In genomic region chr1:25549273-25550154, GRCh38 we compare ENCODE assay signal across 1 cellular context.
TF ChIP-seq lines count a peak whose summit lies in the region.

No MANE protein-coding gene starts in this region.

TF ChIP-seq in K562, 482 proteins besides CTCF, POLR2A, EP300 and RAD21 (continued from another document and continues in another):
- TF ChIP-seq, protein P1, sequence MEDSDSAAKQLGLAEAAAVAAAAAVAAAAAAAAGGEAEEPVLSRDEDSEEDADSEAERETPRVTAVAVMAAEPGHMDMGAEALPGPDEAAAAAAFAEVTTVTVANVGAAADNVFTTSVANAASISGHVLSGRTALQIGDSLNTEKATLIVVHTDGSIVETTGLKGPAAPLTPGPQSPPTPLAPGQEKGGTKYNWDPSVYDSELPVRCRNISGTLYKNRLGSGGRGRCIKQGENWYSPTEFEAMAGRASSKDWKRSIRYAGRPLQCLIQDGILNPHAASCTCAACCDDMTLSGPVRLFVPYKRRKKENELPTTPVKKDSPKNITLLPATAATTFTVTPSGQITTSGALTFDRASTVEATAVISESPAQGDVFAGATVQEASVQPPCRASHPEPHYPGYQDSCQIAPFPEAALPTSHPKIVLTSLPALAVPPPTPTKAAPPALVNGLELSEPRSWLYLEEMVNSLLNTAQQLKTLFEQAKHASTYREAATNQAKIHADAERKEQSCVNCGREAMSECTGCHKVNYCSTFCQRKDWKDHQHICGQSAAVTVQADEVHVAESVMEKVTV (CRISPR knock-in tag; IDR thresholded peaks at IDR 0.05), result no peak
- TF ChIP-seq ZBTB7A (IDR thresholded peaks at IDR 0.05; ENCODE audit: borderline replicate concordance, control insufficient read depth, low read depth, low read length) (peak; percentile 52; the same call in 1 of the 2 replicates), POLR2H (tag; IDR thresholded peaks at IDR 0.05; ENCODE audit: low read depth) (no peak), NFYB (IDR thresholded peaks at IDR 0.05; ENCODE audit: extremely low read depth, insufficient read length) (peak; percentile 48), SMARCA5 (IDR thresholded peaks at IDR 0.05) (peak; percentile 88), GTF2E2 (tag; IDR thresholded peaks at IDR 0.05) (no peak), FOXM1 (IDR thresholded peaks at IDR 0.05; ENCODE audit: low read depth) (no peak), FOXM1 (CRISPR knock-in tag; IDR thresholded peaks at IDR 0.05; ENCODE audit: low read depth) (no peak), POLR3G (IDR thresholded peaks at IDR 0.05; ENCODE audit: extremely low read depth, insufficient read length, insufficient replicate concordance) (no peak), ILF3 (IDR thresholded peaks at IDR 0.05; ENCODE audit: borderline replicate concordance) (no peak), NFIX (CRISPR knock-in tag; IDR thresholded peaks at IDR 0.05; ENCODE audit: low read depth) (no peak), ZNF780A (CRISPR knock-in tag; IDR thresholded peaks at IDR 0.05) (no peak), FOXJ3 (CRISPR knock-in tag; IDR thresholded peaks at IDR 0.05) (no peak), PRMT5 (CRISPR knock-in tag; IDR thresholded peaks at IDR 0.05) (no peak), STAT6 (CRISPR knock-in tag; IDR thresholded peaks at IDR 0.05) (no peak), ZNF589 (CRISPR knock-in tag; IDR thresholded peaks at IDR 0.05; ENCODE audit: low read depth) (peak; percentile 71; the same call in 1 of the 2 replicates), ELF2 (CRISPR knock-in tag; IDR thresholded peaks at IDR 0.05) (no peak), HDGF (IDR thresholded peaks at IDR 0.05) (peak; percentile 69; the same call in 1 of the 2 replicates), STAT5A (IDR thresholded peaks at IDR 0.05; ENCODE audit: borderline replicate concordance, low read length) (no peak), PHF8 (IDR thresholded peaks at IDR 0.05; ENCODE audit: borderline replicate concordance, low read length) (peak; percentile 38; the same call in 1 of the 2 replicates), NONO (IDR thresholded peaks at IDR 0.05; ENCODE audit: low read depth in 2 of 2, low read length in 1 of 2) (0 out of 4 replicates have a peak, but pooled peaks of 1 of the 2 experiments have one; percentile 7), BHLHE40 (IDR thresholded peaks at IDR 0.05; ENCODE audit: low read length) (peak; percentile 79), ZNF76 (CRISPR knock-in tag; IDR thresholded peaks at IDR 0.05; ENCODE audit: borderline replicate concordance) (no peak; the same call in 1 of the 2 replicates), MTA1 (IDR thresholded peaks at IDR 0.05; ENCODE audit: borderline replicate concordance) (0 out of 2 replicates have a peak, but pooled peaks have one; percentile 9), TBL1XR1 (IDR thresholded peaks at IDR 0.05; ENCODE audit: low read length in 2 of 2) (peak in 1 of 2 experiments; percentile 43; a peak in 1 of 4 replicates), GATAD2B (IDR thresholded peaks at IDR 0.05; ENCODE audit: borderline replicate concordance) (no peak), ZEB2 (IDR thresholded peaks at IDR 0.05) (0 out of 2 replicates have a peak, but pooled peaks have one; percentile 52), RBM22 (IDR thresholded peaks at IDR 0.05; ENCODE audit: low read depth, low read length, poor library complexity, severe bottlenecking) (no peak), MEIS2 (IDR thresholded peaks at IDR 0.05; ENCODE audit: partially characterized antibody) (peak; percentile 47), SP2 (IDR thresholded peaks at IDR 0.05; ENCODE audit: extremely low read depth, low read depth, low read length, poor library complexity, severe bottlenecking) (no peak), ZNF436 (CRISPR knock-in tag; IDR thresholded peaks at IDR 0.05) (no peak), ARHGAP35 (IDR thresholded peaks at IDR 0.05; ENCODE audit: partially characterized antibody) (peak; percentile 31), SMAD3 (CRISPR knock-in tag; conservative IDR thresholded peaks at IDR 0.05) (no peak), ZNF232 (CRISPR knock-in tag; IDR thresholded peaks at IDR 0.05) (no peak), CCAR2 (IDR thresholded peaks at IDR 0.05; ENCODE audit: low read depth, low read length) (no peak), XRCC4 (IDR thresholded peaks at IDR 0.05; ENCODE audit: extremely low read depth, insufficient read depth, insufficient read length) (no peak), NCOA2 (IDR thresholded peaks at IDR 0.05; ENCODE audit: partially characterized antibody in 2 of 2) (no peak), ZFPM2 (CRISPR knock-in tag; IDR thresholded peaks at IDR 0.05) (no peak), ZNF639 (CRISPR knock-in tag; conservative IDR thresholded peaks at IDR 0.05 in 1 of 2, IDR thresholded peaks at IDR 0.05 in 1 of 2) (peak in 1 of 2 experiments; percentile 52; a peak in 2 of 4 replicates), ZNF134 (CRISPR knock-in tag; conservative IDR thresholded peaks at IDR 0.05) (no peak), ETV1 (tag; conservative IDR thresholded peaks at IDR 0.05; ENCODE audit: low read depth) (peak; percentile 95), FOXK1 (CRISPR knock-in tag; IDR thresholded peaks at IDR 0.05; ENCODE audit: borderline replicate concordance) (0 out of 2 replicates have a peak, but pooled peaks have one; percentile 13), GABPA (tag; conservative IDR thresholded peaks at IDR 0.05; ENCODE audit: low read depth) (no peak; the same call in 1 of the 2 replicates), HES1 (IDR thresholded peaks at IDR 0.05; ENCODE audit: low read depth) (no peak), IFI16 (CRISPR knock-in tag; IDR thresholded peaks at IDR 0.05) (no peak), SAP30 (IDR thresholded peaks at IDR 0.05; ENCODE audit: borderline replicate concordance, insufficient read depth, low read depth, low read length, poor library complexity, severe bottlenecking) (no peak), TRIM28 (IDR thresholded peaks at IDR 0.05) (no peak), ELF1 (tag; IDR thresholded peaks at IDR 0.05) (peak; percentile 9; the same call in 1 of the 2 replicates), TAF9B (IDR thresholded peaks at IDR 0.05; ENCODE audit: partially characterized antibody) (no peak), SIN3A (IDR thresholded peaks at IDR 0.05; ENCODE audit: borderline replicate concordance in 2 of 2, control insufficient read depth in 1 of 2, low read depth in 2 of 2, low read length in 2 of 2) (peak in 1 of 2 experiments; percentile 59; a peak in 1 of 4 replicates), FIP1L1 (IDR thresholded peaks at IDR 0.05; ENCODE audit: low read depth, low read length, poor library complexity, severe bottlenecking) (no peak), CREB3L1 (IDR thresholded peaks at IDR 0.05; ENCODE audit: borderline replicate concordance, low read depth) (peak; percentile 46; the same call in 1 of the 2 replicates), ZBTB11 (CRISPR knock-in tag; IDR thresholded peaks at IDR 0.05) (peak in 1 of 3 experiments; percentile 56; a peak in 1 of 6 replicates), DACH1 (IDR thresholded peaks at IDR 0.05; ENCODE audit: partially characterized antibody) (peak; percentile 39), RBM14 (IDR thresholded peaks at IDR 0.05; ENCODE audit: borderline replicate concordance, insufficient read depth, low read depth, low read length) (no peak)
- TF ChIP-seq, protein P2, sequence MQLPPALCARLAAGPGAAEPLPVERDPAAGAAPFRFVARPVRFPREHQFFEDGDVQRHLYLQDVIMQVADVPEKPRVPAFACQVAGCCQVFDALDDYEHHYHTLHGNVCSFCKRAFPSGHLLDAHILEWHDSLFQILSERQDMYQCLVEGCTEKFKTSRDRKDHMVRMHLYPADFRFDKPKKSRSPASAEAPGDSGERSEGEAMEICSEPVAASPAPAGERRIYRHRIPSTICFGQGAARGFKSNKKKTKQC (CRISPR knock-in tag; IDR thresholded peaks at IDR 0.05), result peak; percentile 51; the same call in 1 of the 2 replicates
- TF ChIP-seq, protein P3, sequence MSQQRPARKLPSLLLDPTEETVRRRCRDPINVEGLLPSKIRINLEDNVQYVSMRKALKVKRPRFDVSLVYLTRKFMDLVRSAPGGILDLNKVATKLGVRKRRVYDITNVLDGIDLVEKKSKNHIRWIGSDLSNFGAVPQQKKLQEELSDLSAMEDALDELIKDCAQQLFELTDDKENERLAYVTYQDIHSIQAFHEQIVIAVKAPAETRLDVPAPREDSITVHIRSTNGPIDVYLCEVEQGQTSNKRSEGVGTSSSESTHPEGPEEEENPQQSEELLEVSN (IDR thresholded peaks at IDR 0.05; ENCODE audit: borderline replicate concordance in 1 of 2, extremely low read depth in 1 of 2, insufficient read depth in 1 of 2, insufficient read length in 1 of 2, low read depth in 1 of 2, low read length in 1 of 2, poor library complexity in 1 of 2, severe bottlenecking in 1 of 2), result peak; percentile 51 to 83
- TF ChIP-seq, protein P4, sequence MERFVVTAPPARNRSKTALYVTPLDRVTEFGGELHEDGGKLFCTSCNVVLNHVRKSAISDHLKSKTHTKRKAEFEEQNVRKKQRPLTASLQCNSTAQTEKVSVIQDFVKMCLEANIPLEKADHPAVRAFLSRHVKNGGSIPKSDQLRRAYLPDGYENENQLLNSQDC (CRISPR knock-in tag; IDR thresholded peaks at IDR 0.05), result no peak
- TF ChIP-seq, protein P5, sequence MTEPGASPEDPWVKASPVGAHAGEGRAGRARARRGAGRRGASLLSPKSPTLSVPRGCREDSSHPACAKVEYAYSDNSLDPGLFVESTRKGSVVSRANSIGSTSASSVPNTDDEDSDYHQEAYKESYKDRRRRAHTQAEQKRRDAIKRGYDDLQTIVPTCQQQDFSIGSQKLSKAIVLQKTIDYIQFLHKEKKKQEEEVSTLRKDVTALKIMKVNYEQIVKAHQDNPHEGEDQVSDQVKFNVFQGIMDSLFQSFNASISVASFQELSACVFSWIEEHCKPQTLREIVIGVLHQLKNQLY (CRISPR knock-in tag; conservative IDR thresholded peaks at IDR 0.05), result no peak
